9 cellular contexts compared by ENCODE assay signal in genomic region chr18:35049111-35050003, GRCh38. TPM values are rescaled to one million over a fixed set of nuclear protein-coding genes. Genes with fewer than 3 reads are reported as not detected.
A peak's percentile ranks its signal among the peaks of the same experiment; 100 is the strongest.
DNase-seq lines count a peak whose midpoint lies in the region; ATAC-seq and TF ChIP-seq lines count a peak whose summit lies in the region.
"Had no signal": no experiment of that assay in that cellular context is flagged by ENCODE, and none has a peak within 500 bp of the region (broad histone marks: within the 10 kb centered on the region; RNA-seq: fewer than 3 reads in every experiment).

No MANE protein-coding gene starts in this region.

- TF ChIP-seq CTCF in spleen (IDR thresholded peaks at IDR 0.05 in 8 of 11, conservative IDR thresholded peaks at IDR 0.05 in 3 of 11) = no peak
- no peak for TF ChIP-seq CTCF in ovary (IDR thresholded peaks at IDR 0.05)

- TF ChIP-seq POLR2A in spleen (IDR thresholded peaks at IDR 0.05) = no peak
- no peak for TF ChIP-seq POLR2A in ovary (IDR thresholded peaks at IDR 0.05)

- no peak for TF ChIP-seq EP300 in ovary (IDR thresholded peaks at IDR 0.05)

- ATAC-seq in activated CD8-positive, alpha-beta memory T cell treated with anti-CD3 and anti-CD28 coated beads, Interleukin-2, amount 10 ng/mL, durations not matched to agents 7 days and 5 days = no peak
- peak; percentile 19 for ATAC-seq in HG03159 (IDR thresholded peaks at IDR 0.05; ENCODE audit: unreplicated experiment)
- no peak for ATAC-seq in activated naive CD8-positive, alpha-beta T cell treated with anti-CD3 and anti-CD28 coated beads, Interleukin-2, amount 50 U/mL, for 24 hours

- CTCF ChIA-PET in activated CD8-positive, alpha-beta memory T cell treated with anti-CD3 and anti-CD28 coated beads, Interleukin-2, amount 10 ng/mL, durations not matched to agents 7 days and 5 days (lab: Charles Lee) = interaction anchor here (1.0 to 1.2 kb wide), 2 partner anchors 11 to 20 kb away, joined by 3 to 6 read pairs; no protein-coding TSS in a partner anchor

- H3K4me1 ChIP-seq in spleen (peaks cover 47 to 99% (median 66%) of the 10 kb centered on the region in 6 donors), ovary (ENCODE audit: insufficient read depth) (peaks cover 13% of the 10 kb centered on the region)

- peaks cover 59% of the 10 kb centered on the region for H3K4me1 Mint-ChIP-seq in activated CD8-positive, alpha-beta memory T cell treated with anti-CD3 and anti-CD28 coated beads, Interleukin-2, amount 10 ng/mL, durations not matched to agents 7 days and 5 days
- H3K4me1 Mint-ChIP-seq in activated naive CD8-positive, alpha-beta T cell treated with anti-CD3 and anti-CD28 coated beads, Interleukin-2, amount 50 U/mL, for 24 hours = peaks cover 89% of the 10 kb centered on the region

- 30 to 39% (median 34%) methylated on average over 8 of the region's 8 CpGs for WGBS in spleen, 5 donors
- 61 to 68% (median 66%) methylated on average over 8 of the region's 8 CpGs for WGBS in ovary, 3 donors

- peaks cover 17% of the 10 kb centered on the region for H3K36me3 Mint-ChIP-seq in activated CD8-positive, alpha-beta memory T cell treated with anti-CD3 and anti-CD28 coated beads, Interleukin-2, amount 10 ng/mL, durations not matched to agents 7 days and 5 days
- H3K36me3 Mint-ChIP-seq in activated naive CD8-positive, alpha-beta T cell treated with anti-CD3 and anti-CD28 coated beads, Interleukin-2, amount 50 U/mL, for 24 hours (ENCODE audit: low read depth) = peaks cover 13% of the 10 kb centered on the region

- peaks cover 2% of the 10 kb centered on the region for H3K9me3 Mint-ChIP-seq in activated CD8-positive, alpha-beta memory T cell treated with anti-CD3 and anti-CD28 coated beads, Interleukin-2, amount 10 ng/mL, durations not matched to agents 7 days and 5 days (ENCODE audit: low read depth)
- peaks cover 9% of the 10 kb centered on the region for H3K9me3 Mint-ChIP-seq in activated naive CD8-positive, alpha-beta T cell treated with anti-CD3 and anti-CD28 coated beads, Interleukin-2, amount 50 U/mL, for 24 hours

- no peaks in the 10 kb centered on the region for H3K36me3 ChIP-seq in spleen
- no peaks in the 10 kb centered on the region for H3K36me3 ChIP-seq in ovary

- H3K9me3 ChIP-seq in spleen (no peaks in the 10 kb centered on the region), ovary (no peaks in the 10 kb centered on the region)

- intact Hi-C loops in spleen (cut with DNase I; ENCODE audit: low total_unique reads) = no loop called here
- intact Hi-C loops in ovary (cut with DNase I) = no loop called here

- H3K4me3 ChIP-seq in spleen = peak overlapping the region in 3 of 8 donors; percentile 13 to 41 (median 19)
- H3K4me3 ChIP-seq in ovary = no peak overlapping the region

- no peak for DNase-seq in activated CD8-positive, alpha-beta memory T cell treated with anti-CD3 and anti-CD28 coated beads, Interleukin-2, amount 10 ng/mL, durations not matched to agents 7 days and 5 days
- DNase-seq in activated CD8-positive, alpha-beta memory T cell treated with anti-CD3 and anti-CD28 coated beads for 24 hours = no peak
- DNase-seq in activated naive CD8-positive, alpha-beta T cell treated with anti-CD3 and anti-CD28 coated beads, Interleukin-2, amount 50 U/mL, for 24 hours = no peak
- DNase-seq in spleen = no peak
- DNase-seq in ovary = no peak
- no peak for DNase-seq in DMS79 treated with DMSO at 0.1 percent for 48 hours (lab: John Stamatoyannopoulos, UW)
- no peak for DNase-seq in NCI-H510A treated with DMSO at 0.1 percent for 48 hours (lab: John Stamatoyannopoulos, UW)
- DNase-seq: KG1 had no signal

- peak overlapping the region; percentile 83 for H3K27ac Mint-ChIP-seq in activated CD8-positive, alpha-beta memory T cell treated with anti-CD3 and anti-CD28 coated beads, Interleukin-2, amount 10 ng/mL, durations not matched to agents 7 days and 5 days
- H3K27ac Mint-ChIP-seq in activated naive CD8-positive, alpha-beta T cell treated with anti-CD3 and anti-CD28 coated beads, Interleukin-2, amount 50 U/mL, for 24 hours = peak overlapping the region; percentile 88

- H3K4me3 Mint-ChIP-seq in activated CD8-positive, alpha-beta memory T cell treated with anti-CD3 and anti-CD28 coated beads, Interleukin-2, amount 10 ng/mL, durations not matched to agents 7 days and 5 days = peak overlapping the region; percentile 55
- H3K4me3 Mint-ChIP-seq in activated naive CD8-positive, alpha-beta T cell treated with anti-CD3 and anti-CD28 coated beads, Interleukin-2, amount 50 U/mL, for 24 hours = peak overlapping the region; percentile 63

- H3K27ac ChIP-seq in spleen (peak overlapping the region; percentile 23 to 90 (median 78)), ovary (no peak overlapping the region)

- no peaks in the 10 kb centered on the region for H3K27me3 Mint-ChIP-seq in activated CD8-positive, alpha-beta memory T cell treated with anti-CD3 and anti-CD28 coated beads, Interleukin-2, amount 10 ng/mL, durations not matched to agents 7 days and 5 days
- H3K27me3 Mint-ChIP-seq in activated naive CD8-positive, alpha-beta T cell treated with anti-CD3 and anti-CD28 coated beads, Interleukin-2, amount 50 U/mL, for 24 hours = no peaks in the 10 kb centered on the region

- H3K27me3 ChIP-seq in spleen (replicated peaks in 1 of 7) (no peaks in the 10 kb centered on the region), ovary (no peaks in the 10 kb centered on the region)

RNA-seq across cellular contexts. Expression of gene MAPRE2, which starts 8.1 kb away (rescaled TPM):
- total RNA-seq in activated CD8-positive, alpha-beta memory T cell treated with anti-CD3 and anti-CD28 coated beads, Interleukin-2, amount 10 ng/mL, durations not matched to agents 7 days and 5 days = 10 to 100 TPM; 40.2 to 49.0 TPM
- total RNA-seq in spleen = 10 to 100 TPM; 42.6 to 62.9 (median 50.2) TPM
- polyA plus RNA-seq in spleen = 10 to 100 TPM; 18.8 to 21.5 (median 20.6) TPM
- 10 to 100 TPM; 19.6 to 31.9 (median 27.8) TPM for total RNA-seq in ovary
- 10 to 100 TPM; 16.2 to 59.9 TPM for polyA plus RNA-seq in ovary

Comparison
In these comparisons a context has a peak if more than half of its experiments do, and no peak if none do; other contexts are left out.
1. H3K27ac ChIP-seq: peak in spleen (8 of 8); none in ovary (0 of 2).